ENCODE assay signal across 8 cellular contexts in genomic region chr19:48351341-48351752, GRCh38. TPM values are rescaled to one million over a fixed set of nuclear protein-coding genes. Genes with fewer than 3 reads are reported as not detected.
DNase-seq lines count a peak whose midpoint lies in the region; ATAC-seq and TF ChIP-seq lines count a peak whose summit lies in the region.

No MANE protein-coding gene starts in this region.

- ATAC-seq in HG02970 (IDR thresholded peaks at IDR 0.05; ENCODE audit: low FRiP score, unreplicated experiment) (no peak), HG02678 (IDR thresholded peaks at IDR 0.05; ENCODE audit: unreplicated experiment) (no peak)

- no peaks in the 10 kb centered on the region for H3K79me2 ChIP-seq in KMS-11 (ENCODE audit: insufficient read depth, low read depth)

- no peak overlapping the region for H3K4me2 ChIP-seq in KMS-11

- no peaks in the 10 kb centered on the region for H4K20me1 ChIP-seq in KMS-11 (ENCODE audit: insufficient read depth)

- H3K4me3 ChIP-seq in KMS-11 (IDR thresholded peaks at IDR 0.05; ENCODE audit: insufficient read depth, low read depth, low read length) (no peak overlapping the region), right atrium auricular region (no peak overlapping the region)

- DNase-seq in DMS53 (lab: John Stamatoyannopoulos, UW) (peak; percentile 70), SW480 (ENCODE audit: low spot score) (peak; percentile 52), right atrium auricular region (ENCODE audit: low spot score) (peak; percentile 68)
- peak; percentile 66 for DNase-seq in activated naive CD8-positive, alpha-beta T cell treated with anti-CD3 and anti-CD28 coated beads, Interleukin-2, amount 50 U/mL, for 16 hours (ENCODE audit: low read depth, low spot score)
- peak; percentile 66 to 82 for DNase-seq in stimulated activated CD4-positive, alpha-beta T cell treated with anti-CD3 and anti-CD28 coated beads, Interleukin-12 subunit alpha, Interleukin-12 subunit beta, amount 100 ng/mL, for 24 hours (ENCODE audit: low read depth in 2 of 2)

- no peak overlapping the region for H2AFZ ChIP-seq in KMS-11 (ENCODE audit: low read depth)

- H3K36me3 ChIP-seq in KMS-11 (ENCODE audit: insufficient read depth) (no peaks in the 10 kb centered on the region), right atrium auricular region (no peaks in the 10 kb centered on the region)

- H3K4me1 ChIP-seq in KMS-11 (ENCODE audit: low read depth, poor library complexity, severe bottlenecking) (peaks cover 8% of the 10 kb centered on the region), right atrium auricular region (peaks cover 0 to 7% of the 10 kb centered on the region in 2 donors)

- TF ChIP-seq CTCF in KMS-11 (conservative IDR thresholded peaks at IDR 0.05; ENCODE audit: low read depth, low read length) (peak; percentile 93), right atrium auricular region (IDR thresholded peaks at IDR 0.05) (peak; percentile 58 to 81)

- H3K27ac ChIP-seq in KMS-11 (no peak overlapping the region), right atrium auricular region (no peak overlapping the region)

- no peak overlapping the region for H3K9ac ChIP-seq in KMS-11

- H3K9me3 ChIP-seq in right atrium auricular region: no peaks in the 10 kb centered on the region

- no peaks in the 10 kb centered on the region for H3K27me3 ChIP-seq in KMS-11 (ENCODE audit: insufficient read depth, low read depth)
- H3K27me3 ChIP-seq in right atrium auricular region: no peaks in the 10 kb centered on the region

RNA-seq across cellular contexts. Expression of gene TMEM143, which starts 12.4 kb away (rescaled TPM):
- total RNA-seq in right atrium auricular region: 10 to 100 TPM; 20.4 to 43.8 TPM

RNA-seq across cellular contexts. Expression of gene SYNGR4, which starts 12.8 kb away (rescaled TPM):
- not detected for total RNA-seq in right atrium auricular region

RNA-seq across cellular contexts. Expression of gene EMP3, which starts 26.0 kb away (rescaled TPM):
- total RNA-seq in right atrium auricular region: 10 to 100 TPM; 16.9 to 95.9 TPM

RNA-seq across cellular contexts. Expression of gene KDELR1, which starts 40.0 kb away (rescaled TPM):
- total RNA-seq in right atrium auricular region: 10 to 100 TPM; 74.1 to 82.0 TPM

RNA-seq across cellular contexts. Expression of gene GRIN2D, which starts 42.1 kb away (rescaled TPM):
- total RNA-seq in right atrium auricular region: under 1 TPM; 0.31 to 0.33 TPM
